In genomic region chr11:68402355-68403031, GRCh38 we compare ENCODE assay signal across 19 cellular contexts. TPM values are rescaled to one million over a fixed set of nuclear protein-coding genes. Genes with fewer than 3 reads are reported as not detected.
DNase-seq lines count a peak whose midpoint lies in the region; ATAC-seq, FAIRE-seq and TF ChIP-seq lines count a peak whose summit lies in the region.
"Had no signal": no experiment of that assay in that cellular context is flagged by ENCODE, and none has a peak within 500 bp of the region (broad histone marks: within the 10 kb centered on the region; RNA-seq: fewer than 3 reads in every experiment).

No MANE protein-coding gene starts in this region.

- H3K36me3 Mint-ChIP-seq in activated naive CD8-positive, alpha-beta T cell treated with anti-CD3 and anti-CD28 coated beads for 36 hours, result peaks cover 2% of the 10 kb centered on the region

- H3K4me1 Mint-ChIP-seq in activated naive CD8-positive, alpha-beta T cell treated with anti-CD3 and anti-CD28 coated beads for 36 hours, result no peaks in the 10 kb centered on the region

- POLR2A ChIA-PET in HepG2 (lab: Yijun Ruan, JAX), result no interaction called here

- TF ChIP-seq EP300 in HepG2 (IDR thresholded peaks at IDR 0.05; ENCODE audit: low read depth in 2 of 2, low read length in 2 of 2), result no peak
- no peak for TF ChIP-seq EP300 in HepG2 (CRISPR knock-in tag; IDR thresholded peaks at IDR 0.05; ENCODE audit: borderline replicate concordance)

- H3K4me3 ChIP-seq in H7 (ENCODE audit: insufficient read depth, low read depth, low read length), result no peak overlapping the region
- H3K4me3 ChIP-seq in HepG2 (replicated peaks in 1 of 3; ENCODE audit: insufficient read depth in 1 of 3, low read depth in 2 of 3, low read length in 3 of 3), result no peak overlapping the region
- H3K4me3 ChIP-seq in testis, result no peak overlapping the region
- H3K4me3 ChIP-seq: prostate gland, SK-N-MC had no signal

- H3K9me3 ChIP-seq in HepG2 (ENCODE audit: low read length), result no peaks in the 10 kb centered on the region
- no peaks in the 10 kb centered on the region for H3K9me3 ChIP-seq in testis
- H3K9me3 ChIP-seq: prostate gland had no signal

- H3K27me3 ChIP-seq in H7 (ENCODE audit: control insufficient read depth, insufficient read depth, low read length) (no peaks in the 10 kb centered on the region), HepG2 (ENCODE audit: control insufficient read depth in 1 of 2, insufficient read depth in 2 of 2, low read length in 2 of 2) (no peaks in the 10 kb centered on the region), testis (no peaks in the 10 kb centered on the region)

- H3K36me3 ChIP-seq in H7 (replicated peaks; ENCODE audit: control insufficient read depth, insufficient read depth, low read length) (peaks cover 9% of the 10 kb centered on the region), HepG2 (replicated peaks in 1 of 2; ENCODE audit: control insufficient read depth in 1 of 2, insufficient read depth in 2 of 2, low read length in 2 of 2) (peaks cover 31 to 62% of the 10 kb centered on the region in 2 experiments; a peak in 4 of 5 replicates), testis (ENCODE audit: low read depth, missing control alignments) (no peaks in the 10 kb centered on the region)

- H3K27ac Mint-ChIP-seq in activated naive CD8-positive, alpha-beta T cell treated with anti-CD3 and anti-CD28 coated beads for 36 hours, result no peak overlapping the region

- intact Hi-C loops in HepG2 (cut with micrococcal nuclease; ENCODE audit: unreplicated experiment) (no loop called here), testis (cut with DNase I; ENCODE audit: low total_unique reads) (no loop called here)

- no TSS peak for BruUV-seq in HepG2 (replicated peaks; lab: Mats Ljungman, UMichigan)

- CTCF ChIA-PET in HepG2 (lab: Yijun Ruan, JAX; ENCODE audit: low intra/inter-chr PET ratio, low total read pairs), result no interaction called here

- no peak for FAIRE-seq in HepG2 (lab: Jason Lieb, UNC)
- FAIRE-seq: astrocyte, GM12891 had no signal

- peak overlapping the region; percentile 89; the same call in 1 of the 2 replicates for H3K27ac ChIP-seq in VCaP
- H3K27ac ChIP-seq in HepG2 (ENCODE audit: extremely low read length, insufficient read depth, low read length), result no peak overlapping the region
- no peak overlapping the region for H3K27ac ChIP-seq in testis
- H3K27ac ChIP-seq: SK-N-MC had no signal

- TF ChIP-seq RAD21 in HepG2 (CRISPR knock-in tag; IDR thresholded peaks at IDR 0.05), result no peak

- in situ Hi-C loops in HepG2 (cut with HindIII; ENCODE audit: extremely low pct_ligation_motif_present, low pct_unique_long_range_greater_than_20kb), result no loop called here

- no peak overlapping the region for H3K9ac ChIP-seq in HepG2 (ENCODE audit: insufficient read depth, low read depth, low read length)

- H3K27me3 Mint-ChIP-seq in activated naive CD8-positive, alpha-beta T cell treated with anti-CD3 and anti-CD28 coated beads for 36 hours, result no peaks in the 10 kb centered on the region

- H3K9me3 Mint-ChIP-seq in activated naive CD8-positive, alpha-beta T cell treated with anti-CD3 and anti-CD28 coated beads for 36 hours, result no peaks in the 10 kb centered on the region

- H2AFZ ChIP-seq in HepG2 (ENCODE audit: low read length), result no peak overlapping the region

- peak; percentile 21; the same call in 2 of the 3 replicates for ATAC-seq in HepG2
- no peak for ATAC-seq in HG03565 (IDR thresholded peaks at IDR 0.05; ENCODE audit: unreplicated experiment)
- ATAC-seq: esophagus mucosa, left colon had no signal

- TF ChIP-seq POLR2A in HepG2 (IDR thresholded peaks at IDR 0.05; ENCODE audit: insufficient read depth in 1 of 2, low read depth in 2 of 2, low read length in 2 of 2), result no peak
- no peak for TF ChIP-seq POLR2A in testis (IDR thresholded peaks at IDR 0.05)

- peaks cover 2% of the 10 kb centered on the region; the same call in 1 of the 2 replicates for H4K20me1 ChIP-seq in HepG2 (ENCODE audit: insufficient read depth, low read length)

- H3K4me1 ChIP-seq in HepG2 (ENCODE audit: insufficient read depth, low read length) (peaks cover 27% of the 10 kb centered on the region), testis (peaks cover 5% of the 10 kb centered on the region)

- peaks cover 5% of the 10 kb centered on the region for H3K79me2 ChIP-seq in HepG2 (ENCODE audit: insufficient read depth, low read length)

- WGBS in HepG2 (ENCODE audit: low lambda C conversion rate), result 91% methylated on average over 12 of the region's 15 CpGs
- WGBS in testis, 2 donors, result 90 to 94% methylated on average over 8 to 15 of the region's 15 CpGs

- H3K4me3 Mint-ChIP-seq in activated naive CD8-positive, alpha-beta T cell treated with anti-CD3 and anti-CD28 coated beads for 36 hours, result no peak overlapping the region

- no peak overlapping the region for H3K4me2 ChIP-seq in HepG2 (ENCODE audit: low read depth, low read length)

- TF ChIP-seq CTCF in VCaP (conservative IDR thresholded peaks at IDR 0.05) (peak; percentile 12; the same call in 1 of the 2 replicates), HepG2 (CRISPR knock-in tag; IDR thresholded peaks at IDR 0.05) (peak; percentile 44), testis (IDR thresholded peaks at IDR 0.05) (no peak)

- DNase-seq in ELF-1 (ENCODE audit: low read depth, low spot score) (peak; percentile 75), H7 (peak; percentile 80), HepG2 (ENCODE audit: low spot score) (no peak), testis (no peak)
- DNase-seq in stimulated activated CD8-positive, alpha-beta memory T cell treated with anti-CD3 and anti-CD28 coated beads, Interleukin-4, amount 100 ng/mL, for 48 hours, result no peak
- DNase-seq in activated naive CD8-positive, alpha-beta T cell treated with anti-CD3 and anti-CD28 coated beads for 36 hours, result no peak
- DNase-seq: C1 segment of cervical spinal cord; cortex of kidney; DMS79; left colon; NCI-H2029 treated with DMSO at 0.1 percent for 48 hours; NK-92 treated with Interleukin-12 subunit alpha and Interleukin-12 subunit beta, amount 100 ng/mL, for 24 hours had no signal

TF ChIP-seq in HepG2, 621 proteins besides CTCF, POLR2A, EP300 and RAD21 (continues in another document):
- TF ChIP-seq STAG1 (CRISPR knock-in tag; IDR thresholded peaks at IDR 0.05), result peak; percentile 14; the same call in 1 of the 2 replicates
- TF ChIP-seq ZBTB33 (CRISPR knock-in tag; IDR thresholded peaks at IDR 0.05), result peak; percentile 45; the same call in 1 of the 2 replicates
- TF ChIP-seq ZNF362 (CRISPR knock-in tag; IDR thresholded peaks at IDR 0.05; ENCODE audit: borderline replicate concordance), result no peak

RNA-seq across cellular contexts. Expression of gene PPP6R3, which starts 58.1 kb away (rescaled TPM):
- total RNA-seq in H7 (2014; rRNA removed; shearing (Covaris generic)), result 133 and 142 TPM in 2 replicates
- total RNA-seq in HepG2 (2016; rRNA removed; fragmentation: Illumina TruSeq; extraction: Trizol) (83.4 and 116 TPM in 2 replicates), testis (100 to 1,000 TPM; 188 to 190 TPM)
- total RNA-seq in HepG2 (2016; cell fraction: cytosol; rRNA removed; fragmentation: Illumina TruSeq; extraction: Trizol; ENCODE audit: low read depth), result 49.8 and 56.0 TPM in 2 replicates
- total RNA-seq in HepG2 (2016; cell fraction: insoluble cytoplasmic fraction; rRNA removed; fragmentation: Illumina TruSeq; extraction: Trizol), result 85.1 and 111 TPM in 2 replicates
- 37.5 and 46.3 TPM in 2 replicates for total RNA-seq in HepG2 (2016; cell fraction: membrane; rRNA removed; fragmentation: Illumina TruSeq; extraction: Trizol)
- total RNA-seq in HepG2 (2016; cell fraction: nucleus; rRNA removed; fragmentation: Illumina TruSeq; extraction: Trizol), result 111 and 115 TPM in 2 replicates
- polyA plus RNA-seq in HepG2 (2011; rRNA removed) (30.9 and 41.2 TPM in 2 replicates), testis (ENCODE audit: insufficient read depth, low read depth, low replicate concordance) (88.5 TPM)
- polyA plus RNA-seq in HepG2 (2011; cell fraction: cytosol; rRNA removed), result 18.1 and 20.9 TPM in 2 replicates
- 63.6 and 74.5 TPM in 2 replicates for polyA plus RNA-seq in HepG2 (2011; cell fraction: nucleus; rRNA removed)
- polyA plus RNA-seq in HepG2 (2012), result 32.1 and 33.2 TPM in 2 replicates
- polyA plus RNA-seq in HepG2 (2016; cell fraction: cytosol; fragmentation: Illumina TruSeq; extraction: Trizol; ENCODE audit: low read depth), result 1.3 and 1.9 TPM in 2 replicates
- polyA plus RNA-seq in HepG2 (2016; cell fraction: insoluble cytoplasmic fraction; fragmentation: Illumina TruSeq; extraction: Trizol; ENCODE audit: low read depth), result 58.4 and 61.6 TPM in 2 replicates
- polyA plus RNA-seq in HepG2 (2016; cell fraction: membrane; fragmentation: Illumina TruSeq; extraction: Trizol; ENCODE audit: low read depth), result 5.5 and 6.1 TPM in 2 replicates
- polyA plus RNA-seq in HepG2 (2016; cell fraction: nucleus; fragmentation: Illumina TruSeq; extraction: Trizol; ENCODE audit: insufficient read depth, low read depth), result 79.2 and 84.2 TPM in 2 replicates
- 80.8 and 126 TPM in 2 replicates for polyA minus RNA-seq in HepG2 (2011; rRNA and poly(A)+ RNA removed; ENCODE audit: low replicate concordance)
- 50.9 and 56.9 TPM in 2 replicates for polyA minus RNA-seq in HepG2 (2011; cell fraction: cytosol; rRNA and poly(A)+ RNA removed)
- 188 and 194 TPM in 2 replicates for polyA minus RNA-seq in HepG2 (2011; cell fraction: nucleus; rRNA and poly(A)+ RNA removed)
- total RNA-seq in activated naive CD8-positive, alpha-beta T cell treated with anti-CD3 and anti-CD28 coated beads for 36 hours, result 100 to 1,000 TPM; 122 to 123 TPM

Comparison
In these comparisons a context has a peak if more than half of its experiments do, and no peak if none do; other contexts are left out.
1. DNase-seq: peak in ELF-1 (single experiment) and H7 (single experiment); none in HepG2 (single experiment), testis (single experiment), stimulated activated CD8-positive, alpha-beta memory T cell treated with anti-CD3 and anti-CD28 coated beads, Interleukin-4, amount 100 ng/mL, for 48 hours (single experiment) and activated naive CD8-positive, alpha-beta T cell treated with anti-CD3 and anti-CD28 coated beads for 36 hours (single experiment).
2. CTCF ChIP-seq: peak in VCaP (single experiment) and HepG2 (single experiment); none in testis (0 of 3).